20 cellular contexts compared by ENCODE assay signal in genomic region chr20:64011366-64011779, GRCh38. TPM values are rescaled to one million over a fixed set of nuclear protein-coding genes. Genes with fewer than 3 reads are reported as not detected.
A peak's percentile ranks its signal among the peaks of the same experiment; 100 is the strongest.
DNase-seq lines count a peak whose midpoint lies in the region; ATAC-seq and TF ChIP-seq lines count a peak whose summit lies in the region.
"Had no signal": no experiment of that assay in that cellular context is flagged by ENCODE, and none has a peak within 500 bp of the region (broad histone marks: within the 10 kb centered on the region; RNA-seq: fewer than 3 reads in every experiment).

No MANE protein-coding gene starts in this region.

- H3K27me3 Mint-ChIP-seq in activated CD4-positive, alpha-beta T cell treated with anti-CD3 and anti-CD28 coated beads, Interleukin-2, amount 10 ng/mL, durations not matched to agents 7 days and 5 days, result no peaks in the 10 kb centered on the region
- H3K27me3 Mint-ChIP-seq in activated T-helper 1 cell treated with anti-CD3 and anti-CD28 coated beads, Interleukin-12 subunit alpha, Interleukin-12 subunit beta, Interleukin-2, Interleukin-4 antibody, amounts not matched to agents 30 ng/mL and 10 ng/mL and 1 ng/mL, durations not matched to agents 14 hours and 24 hours and 36 hours (ENCODE audit: insufficient read depth), result no peaks in the 10 kb centered on the region
- no peaks in the 10 kb centered on the region for H3K27me3 Mint-ChIP-seq in naive thymus-derived CD8-positive, alpha-beta T cell
- H3K27me3 Mint-ChIP-seq: dendritic cell treated with granulocyte-macrophage colony-stimulating factor and Interleukin-4, amounts not matched to agents 40 ng/mL and 50 ng/mL, for 4 days; type B pancreatic cell had no signal

- peak overlapping the region; percentile 87 for H3K27ac Mint-ChIP-seq in activated CD4-positive, alpha-beta T cell treated with anti-CD3 and anti-CD28 coated beads, Interleukin-2, amount 10 ng/mL, durations not matched to agents 7 days and 5 days
- peak overlapping the region; percentile 76 for H3K27ac Mint-ChIP-seq in activated T-helper 1 cell treated with anti-CD3 and anti-CD28 coated beads, Interleukin-12 subunit alpha, Interleukin-12 subunit beta, Interleukin-2, Interleukin-4 antibody, amounts not matched to agents 30 ng/mL and 10 ng/mL and 1 ng/mL, durations not matched to agents 14 hours and 24 hours and 36 hours
- peak overlapping the region in 7 of 10 donors; percentile 31 to 88 (median 81) for H3K27ac Mint-ChIP-seq in naive thymus-derived CD8-positive, alpha-beta T cell
- H3K27ac Mint-ChIP-seq: dendritic cell treated with granulocyte-macrophage colony-stimulating factor and Interleukin-4, amounts not matched to agents 40 ng/mL and 50 ng/mL, for 4 days; type B pancreatic cell had no signal

- TF ChIP-seq CTCF in tibial nerve (IDR thresholded peaks at IDR 0.05), result no peak

- 95 to 96% methylated on average over 16 of the region's 16 CpGs for WGBS in GM23248 (ENCODE audit: low coverage in 1 of 2, low lambda C conversion rate in 2 of 2, missing lambda C conversion rate in 2 of 2), 2 experiments
- WGBS in tibial nerve, 2 donors, result 95 to 97% methylated on average over 14 to 16 of the region's 16 CpGs

- H3K9me3 ChIP-seq in GM23248 (ENCODE audit: low read depth) (no peaks in the 10 kb centered on the region), tibial nerve (no peaks in the 10 kb centered on the region)
- H3K9me3 ChIP-seq: neutrophil had no signal

- peaks cover 35% of the 10 kb centered on the region for H3K79me2 ChIP-seq in GM23248 (ENCODE audit: insufficient read depth)

- H3K4me2 ChIP-seq in GM23248 (ENCODE audit: unreplicated experiment), result no peak overlapping the region
- H3K4me2 ChIP-seq: A549 had no signal

- H3K4me3 ChIP-seq in GM23248, result no peak overlapping the region
- no peak overlapping the region for H3K4me3 ChIP-seq in tibial nerve
- H3K4me3 ChIP-seq: A549 had no signal

- H2AFZ ChIP-seq in GM23248, result no peak overlapping the region

- TF ChIP-seq POLR2A in tibial nerve (IDR thresholded peaks at IDR 0.05), result no peak

- no peak for DNase-seq in activated CD4-positive, alpha-beta T cell treated with anti-CD3 and anti-CD28 coated beads, Interleukin-2, amount 10 ng/mL, durations not matched to agents 7 days and 5 days
- DNase-seq in activated CD4-positive, alpha-beta T cell treated with anti-CD3 and anti-CD28 coated beads for 48 hours, result no peak
- DNase-seq in GM23248 (no peak), tibial nerve (ENCODE audit: low spot score in 2 of 2) (no peak)
- no peak for DNase-seq in activated T-helper 1 cell treated with anti-CD3 and anti-CD28 coated beads, Interleukin-12 subunit alpha, Interleukin-12 subunit beta, Interleukin-2, Interleukin-4 antibody, amounts not matched to agents 30 ng/mL and 10 ng/mL and 1 ng/mL, durations not matched to agents 14 hours and 24 hours and 36 hours (ENCODE audit: low spot score)
- DNase-seq in naive thymus-derived CD8-positive, alpha-beta T cell, result peak in 2 of 10 donors; percentile 9 to 45
- DNase-seq in stimulated activated CD4-positive, alpha-beta T cell treated with anti-CD3 and anti-CD28 coated beads, Interleukin-12 subunit alpha, Interleukin-12 subunit beta, amount 100 ng/mL, for 4 hours, result no peak
- DNase-seq: activated CD4-positive, alpha-beta T cell treated with anti-CD3 and anti-CD28 coated beads, Interleukin-2, amount 50 U/mL, for 4 hours; C1 segment of cervical spinal cord; DMS53; foreskin keratinocyte; left colon; NCI-H1694 had no signal

- intact Hi-C loops in activated T-helper 1 cell treated with anti-CD3 and anti-CD28 coated beads, Interleukin-12 subunit alpha, Interleukin-12 subunit beta, Interleukin-2, Interleukin-4 antibody, amounts not matched to agents 30 ng/mL and 10 ng/mL and 1 ng/mL, durations not matched to agents 14 hours and 24 hours and 36 hours (cut with micrococcal nuclease), result no loop called here

- CTCF ChIA-PET in activated CD4-positive, alpha-beta T cell treated with anti-CD3 and anti-CD28 coated beads, Interleukin-2, amount 10 ng/mL, durations not matched to agents 7 days and 5 days (lab: Charles Lee), result interaction anchor here (1.3 kb wide), 1 partner anchor 110 kb away, joined by 3 read pairs; no protein-coding TSS in a partner anchor

- H3K4me3 Mint-ChIP-seq in activated CD4-positive, alpha-beta T cell treated with anti-CD3 and anti-CD28 coated beads, Interleukin-2, amount 10 ng/mL, durations not matched to agents 7 days and 5 days, result peak overlapping the region; percentile 27
- no peak overlapping the region for H3K4me3 Mint-ChIP-seq in activated T-helper 1 cell treated with anti-CD3 and anti-CD28 coated beads, Interleukin-12 subunit alpha, Interleukin-12 subunit beta, Interleukin-2, Interleukin-4 antibody, amounts not matched to agents 30 ng/mL and 10 ng/mL and 1 ng/mL, durations not matched to agents 14 hours and 24 hours and 36 hours
- peak overlapping the region in 9 of 10 donors; percentile 24 to 55 (median 37) for H3K4me3 Mint-ChIP-seq in naive thymus-derived CD8-positive, alpha-beta T cell
- H3K4me3 Mint-ChIP-seq: dendritic cell treated with granulocyte-macrophage colony-stimulating factor and Interleukin-4, amounts not matched to agents 40 ng/mL and 50 ng/mL, for 4 days; type B pancreatic cell had no signal

- H3K36me3 ChIP-seq in GM23248 (ENCODE audit: low read depth) (peaks cover 50% of the 10 kb centered on the region), tibial nerve (peaks cover 0 to 90% (median 26%) of the 10 kb centered on the region in 3 donors)

- H3F3A ChIP-seq in GM23248 (ENCODE audit: insufficient read depth), result no peaks in the 10 kb centered on the region

- H3K4me1 Mint-ChIP-seq in activated CD4-positive, alpha-beta T cell treated with anti-CD3 and anti-CD28 coated beads, Interleukin-2, amount 10 ng/mL, durations not matched to agents 7 days and 5 days, result peaks cover 55% of the 10 kb centered on the region
- H3K4me1 Mint-ChIP-seq in activated T-helper 1 cell treated with anti-CD3 and anti-CD28 coated beads, Interleukin-12 subunit alpha, Interleukin-12 subunit beta, Interleukin-2, Interleukin-4 antibody, amounts not matched to agents 30 ng/mL and 10 ng/mL and 1 ng/mL, durations not matched to agents 14 hours and 24 hours and 36 hours (ENCODE audit: low read depth), result peaks cover 55% of the 10 kb centered on the region
- H3K4me1 Mint-ChIP-seq in naive thymus-derived CD8-positive, alpha-beta T cell, result peaks cover 13 to 67% (median 28%) of the 10 kb centered on the region in 4 donors

- H4K20me1 ChIP-seq in GM23248 (ENCODE audit: insufficient read depth), result peaks cover 4% of the 10 kb centered on the region; the same call in 1 of the 2 replicates

- POLR2A ChIA-PET in activated CD4-positive, alpha-beta T cell treated with anti-CD3 and anti-CD28 coated beads, Interleukin-2, amount 10 ng/mL, durations not matched to agents 7 days and 5 days (lab: Charles Lee), result interaction anchor here (0.7 kb wide), 1 partner anchor 141 kb away, joined by 3 read pairs; no protein-coding TSS in a partner anchor
- POLR2A ChIA-PET in naive thymus-derived CD8-positive, alpha-beta T cell (lab: Charles Lee), result interaction anchor here (1.1 to 1.7 kb wide), 2 partner anchors 31 to 67 kb away, joined by 3 to 7 read pairs; partner anchors contain the start of genes PRPF6, RGS19 and SAMD10

- no peak for TF ChIP-seq EP300 in tibial nerve (IDR thresholded peaks at IDR 0.05)

- H3K27me3 ChIP-seq in GM23248 (replicated peaks; ENCODE audit: insufficient read depth) (no peaks in the 10 kb centered on the region), tibial nerve (no peaks in the 10 kb centered on the region)
- H3K27me3 ChIP-seq: foreskin keratinocyte, neutrophil had no signal

- peak; percentile 20 to 60 for ATAC-seq in naive thymus-derived CD8-positive, alpha-beta T cell
- no peak for ATAC-seq in HG03442 (IDR thresholded peaks at IDR 0.05; ENCODE audit: unreplicated experiment)
- ATAC-seq: A549, foreskin keratinocyte, left colon, Panc1 had no signal

- H3K27ac ChIP-seq in GM23248 (peak overlapping the region; percentile 39; the same call in 1 of the 2 replicates), tibial nerve (no peak overlapping the region)
- H3K27ac ChIP-seq: A549, foreskin keratinocyte, neutrophil had no signal

- H3K9ac ChIP-seq in GM23248, result no peak overlapping the region

- H3K4me1 ChIP-seq in GM23248 (ENCODE audit: insufficient read depth) (no peaks in the 10 kb centered on the region), tibial nerve (no peaks in the 10 kb centered on the region)
- H3K4me1 ChIP-seq: A549 had no signal

- no peaks in the 10 kb centered on the region for H3K9me2 ChIP-seq in GM23248 (ENCODE audit: insufficient read depth)

- in situ Hi-C loops in GM23248 (cut with MboI), result no loop called here

- H3K9me3 Mint-ChIP-seq in activated CD4-positive, alpha-beta T cell treated with anti-CD3 and anti-CD28 coated beads, Interleukin-2, amount 10 ng/mL, durations not matched to agents 7 days and 5 days, result peaks cover 21% of the 10 kb centered on the region
- peaks cover 13% of the 10 kb centered on the region for H3K9me3 Mint-ChIP-seq in activated T-helper 1 cell treated with anti-CD3 and anti-CD28 coated beads, Interleukin-12 subunit alpha, Interleukin-12 subunit beta, Interleukin-2, Interleukin-4 antibody, amounts not matched to agents 30 ng/mL and 10 ng/mL and 1 ng/mL, durations not matched to agents 14 hours and 24 hours and 36 hours
- H3K9me3 Mint-ChIP-seq in naive thymus-derived CD8-positive, alpha-beta T cell, result peaks cover 0 to 61% (median 5%) of the 10 kb centered on the region in 9 donors
- H3K9me3 Mint-ChIP-seq: type B pancreatic cell had no signal

- H3K36me3 Mint-ChIP-seq in activated CD4-positive, alpha-beta T cell treated with anti-CD3 and anti-CD28 coated beads, Interleukin-2, amount 10 ng/mL, durations not matched to agents 7 days and 5 days (ENCODE audit: low read depth), result peaks cover 71% of the 10 kb centered on the region
- peaks cover 58% of the 10 kb centered on the region for H3K36me3 Mint-ChIP-seq in activated T-helper 1 cell treated with anti-CD3 and anti-CD28 coated beads, Interleukin-12 subunit alpha, Interleukin-12 subunit beta, Interleukin-2, Interleukin-4 antibody, amounts not matched to agents 30 ng/mL and 10 ng/mL and 1 ng/mL, durations not matched to agents 14 hours and 24 hours and 36 hours (ENCODE audit: low read depth)
- peaks cover 22 to 69% (median 47%) of the 10 kb centered on the region in 3 donors for H3K36me3 Mint-ChIP-seq in naive thymus-derived CD8-positive, alpha-beta T cell

RNA-seq across cellular contexts. Expression of gene C20orf204, which starts 24.6 kb away (rescaled TPM):
- 1 to 10 TPM; 3.5 to 4.8 TPM for total RNA-seq in activated CD4-positive, alpha-beta T cell treated with anti-CD3 and anti-CD28 coated beads, Interleukin-2, amount 10 ng/mL, durations not matched to agents 7 days and 5 days
- 0.32 and 0.51 TPM in 2 replicates for total RNA-seq in GM23248 (2014; rRNA removed; shearing (Covaris generic))
- 0.09 and 0.14 TPM in 2 replicates for polyA plus RNA-seq in GM23248 (2016; fragmentation: Nextera tagmentation; extraction: Ambion mirVana)
- 5.4 and 6.1 TPM in 2 replicates for total RNA-seq in activated T-helper 1 cell treated with anti-CD3 and anti-CD28 coated beads, Interleukin-12 subunit alpha, Interleukin-12 subunit beta, Interleukin-2, Interleukin-4 antibody, amounts not matched to agents 30 ng/mL and 10 ng/mL and 1 ng/mL, durations not matched to agents 14 hours and 24 hours and 36 hours
- total RNA-seq in naive thymus-derived CD8-positive, alpha-beta T cell, result 1 to 10 TPM; 5.6 to 5.8 TPM
- under 1 TPM in 1 of 3 donors, not detected in 2; 0.54 TPM for polyA plus RNA-seq in naive thymus-derived CD8-positive, alpha-beta T cell
- 10 to 100 TPM in 1 of 4 donors, 1 to 10 TPM in 3; 1.7 to 14.4 (median 4.1) TPM for total RNA-seq in tibial nerve

RNA-seq across cellular contexts. Expression of gene PRPF6, which starts 30.4 kb away (rescaled TPM):
- 10 to 100 TPM; 67.1 to 70.8 TPM for total RNA-seq in activated CD4-positive, alpha-beta T cell treated with anti-CD3 and anti-CD28 coated beads, Interleukin-2, amount 10 ng/mL, durations not matched to agents 7 days and 5 days
- total RNA-seq in GM23248 (2014; rRNA removed; shearing (Covaris generic)), result 39.0 and 47.1 TPM in 2 replicates
- polyA plus RNA-seq in GM23248 (2016; fragmentation: Nextera tagmentation; extraction: Ambion mirVana), result 54.8 and 59.4 TPM in 2 replicates
- 82.3 and 83.6 TPM in 2 replicates for total RNA-seq in activated T-helper 1 cell treated with anti-CD3 and anti-CD28 coated beads, Interleukin-12 subunit alpha, Interleukin-12 subunit beta, Interleukin-2, Interleukin-4 antibody, amounts not matched to agents 30 ng/mL and 10 ng/mL and 1 ng/mL, durations not matched to agents 14 hours and 24 hours and 36 hours
- 10 to 100 TPM; 91.1 to 93.3 TPM for total RNA-seq in naive thymus-derived CD8-positive, alpha-beta T cell
- polyA plus RNA-seq in naive thymus-derived CD8-positive, alpha-beta T cell, result 100 to 1,000 TPM in 1 of 3 donors, 10 to 100 TPM in 2; 67.2 to 110 (median 85.9) TPM
- total RNA-seq in tibial nerve, result 10 to 100 TPM; 70.5 to 77.0 (median 73.8) TPM

RNA-seq across cellular contexts. Expression of gene SAMD10, which starts 31.9 kb away (rescaled TPM):
- total RNA-seq in activated CD4-positive, alpha-beta T cell treated with anti-CD3 and anti-CD28 coated beads, Interleukin-2, amount 10 ng/mL, durations not matched to agents 7 days and 5 days, result 10 to 100 TPM; 16.3 to 17.2 TPM
- total RNA-seq in GM23248 (2014; rRNA removed; shearing (Covaris generic)), result 0.38 and 1.3 TPM in 2 replicates
- 1.3 and 1.7 TPM in 2 replicates for polyA plus RNA-seq in GM23248 (2016; fragmentation: Nextera tagmentation; extraction: Ambion mirVana)
- 29.4 and 34.9 TPM in 2 replicates for total RNA-seq in activated T-helper 1 cell treated with anti-CD3 and anti-CD28 coated beads, Interleukin-12 subunit alpha, Interleukin-12 subunit beta, Interleukin-2, Interleukin-4 antibody, amounts not matched to agents 30 ng/mL and 10 ng/mL and 1 ng/mL, durations not matched to agents 14 hours and 24 hours and 36 hours
- total RNA-seq in naive thymus-derived CD8-positive, alpha-beta T cell, result 1 to 10 TPM; 7.7 to 9.3 TPM
- polyA plus RNA-seq in naive thymus-derived CD8-positive, alpha-beta T cell, result 10 to 100 TPM in 1 of 3 donors, 1 to 10 TPM in 2; 7.4 to 15.4 (median 8.9) TPM
- total RNA-seq in tibial nerve, result 1 to 10 TPM; 1.3 to 5.1 (median 2.8) TPM
- polyA plus RNA-seq: A549 had no signal

RNA-seq across cellular contexts. Expression of gene SOX18, which starts 38.1 kb away (rescaled TPM):
- under 1 TPM; 0.10 to 0.15 TPM for total RNA-seq in activated CD4-positive, alpha-beta T cell treated with anti-CD3 and anti-CD28 coated beads, Interleukin-2, amount 10 ng/mL, durations not matched to agents 7 days and 5 days
- not detected in 2 replicates for total RNA-seq in GM23248 (2014; rRNA removed; shearing (Covaris generic))
- polyA plus RNA-seq in GM23248 (2016; fragmentation: Nextera tagmentation; extraction: Ambion mirVana), result not detected in 2 replicates
- 1.3 TPM in 2 replicates for total RNA-seq in activated T-helper 1 cell treated with anti-CD3 and anti-CD28 coated beads, Interleukin-12 subunit alpha, Interleukin-12 subunit beta, Interleukin-2, Interleukin-4 antibody, amounts not matched to agents 30 ng/mL and 10 ng/mL and 1 ng/mL, durations not matched to agents 14 hours and 24 hours and 36 hours
- total RNA-seq in naive thymus-derived CD8-positive, alpha-beta T cell, result not detected
- not detected for polyA plus RNA-seq in naive thymus-derived CD8-positive, alpha-beta T cell
- 10 to 100 TPM in 3 of 4 donors, 1 to 10 TPM in 1; 4.6 to 44.6 (median 21.4) TPM for total RNA-seq in tibial nerve
- total RNA-seq: foreskin keratinocyte, H1 had no signal

RNA-seq across cellular contexts. Expression of gene ZNF512B, which starts 41.6 kb away (rescaled TPM):
- total RNA-seq in activated CD4-positive, alpha-beta T cell treated with anti-CD3 and anti-CD28 coated beads, Interleukin-2, amount 10 ng/mL, durations not matched to agents 7 days and 5 days, result 10 to 100 TPM; 19.3 to 21.4 TPM
- total RNA-seq in GM23248 (2014; rRNA removed; shearing (Covaris generic)), result 16.4 and 16.6 TPM in 2 replicates
- polyA plus RNA-seq in GM23248 (2016; fragmentation: Nextera tagmentation; extraction: Ambion mirVana), result 1.2 and 1.5 TPM in 2 replicates
- 28.0 and 28.3 TPM in 2 replicates for total RNA-seq in activated T-helper 1 cell treated with anti-CD3 and anti-CD28 coated beads, Interleukin-12 subunit alpha, Interleukin-12 subunit beta, Interleukin-2, Interleukin-4 antibody, amounts not matched to agents 30 ng/mL and 10 ng/mL and 1 ng/mL, durations not matched to agents 14 hours and 24 hours and 36 hours
- 10 to 100 TPM; 17.7 to 19.4 TPM for total RNA-seq in naive thymus-derived CD8-positive, alpha-beta T cell
- polyA plus RNA-seq in naive thymus-derived CD8-positive, alpha-beta T cell, result 1 to 10 TPM in 1 of 3 donors, under 1 TPM in 2; 0.57 to 1.5 (median 0.59) TPM
- 10 to 100 TPM in 2 of 4 donors, 1 to 10 TPM in 2; 8.3 to 18.3 (median 11.7) TPM for total RNA-seq in tibial nerve
